Comparison of ENCODE assay signal across 18 cellular contexts in the genomic region with DNA sequence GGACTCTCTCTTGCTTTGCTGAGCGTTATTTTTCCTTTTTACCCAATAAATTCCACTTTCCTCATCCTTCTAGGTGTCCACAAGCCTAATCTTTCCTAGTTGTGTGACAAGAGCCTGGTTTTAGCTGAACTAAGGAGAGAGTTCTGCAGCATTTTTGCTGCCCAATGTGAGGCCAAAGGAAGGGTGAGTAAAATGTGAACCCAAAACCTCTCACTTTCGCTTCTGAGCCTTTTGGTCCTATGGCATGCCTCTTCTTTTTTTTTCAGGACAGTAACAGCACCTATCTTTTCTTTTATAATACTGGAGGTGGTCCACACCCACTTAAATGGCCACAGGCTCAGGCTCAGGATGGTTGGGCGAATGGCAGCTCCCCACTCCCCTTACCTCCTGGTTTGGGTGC.
"Had no signal": no experiment of that assay in that cellular context is flagged by ENCODE, and none has a peak within 500 bp of the region (broad histone marks: within the 10 kb centered on the region; RNA-seq: fewer than 3 reads in every experiment).

No MANE protein-coding gene starts in this region.

- DNase-seq: colonic mucosa; dermis blood vessel endothelial cell; foreskin keratinocyte; immature natural killer cell; left ventricle myocardium inferior; mesenchymal stem cell; midbrain; posterior cingulate gyrus; spleen; stimulated activated CD4-positive, alpha-beta T cell treated with anti-CD3 and anti-CD28 coated beads, Interleukin-15, amount 100 ng/mL, for 24 hours; stimulated activated CD4-positive, alpha-beta T cell treated with anti-CD3 and anti-CD28 coated beads, Interleukin-1b, Interleukin-23, amount 100 ng/mL, for 48 hours; stimulated activated CD4-positive, alpha-beta T cell treated with anti-CD3 and anti-CD28 coated beads, Interleukin-4, amount 100 ng/mL, for 24 hours; stimulated activated naive CD4-positive, alpha-beta T cell; stomach; trophoblast cell; uterus had no signal

- H3K27ac Mint-ChIP-seq: immature natural killer cell, nephron had no signal

- H3K4me3 Mint-ChIP-seq: immature natural killer cell, nephron had no signal

- H3K4me1 Mint-ChIP-seq: immature natural killer cell, nephron had no signal

- ATAC-seq: foreskin keratinocyte, sciatic nerve had no signal
